14 cellular contexts compared by ENCODE assay signal in the genomic region with DNA sequence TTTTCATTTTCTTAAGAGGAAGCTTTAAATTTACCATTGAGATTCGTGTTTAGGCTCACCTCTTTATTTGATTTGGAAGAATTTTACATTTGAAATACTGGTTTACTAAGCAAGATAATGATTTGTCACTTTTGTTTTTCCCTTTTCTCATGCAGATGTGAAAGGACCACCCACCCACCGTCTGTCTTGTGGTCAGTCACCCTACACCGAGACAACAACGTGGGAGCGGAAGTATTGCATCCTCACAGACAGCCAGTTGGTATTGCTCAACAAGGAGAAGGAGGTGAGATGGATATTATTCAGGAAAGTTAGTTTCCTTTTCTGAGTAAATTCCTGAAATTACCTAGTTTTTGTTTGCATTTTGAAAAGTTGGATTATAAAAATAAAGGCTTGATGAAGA.
A peak's percentile ranks its signal among the peaks of the same experiment; 100 is the strongest.
DNase-seq lines count a peak whose midpoint lies in the region; ATAC-seq and TF ChIP-seq lines count a peak whose summit lies in the region.
"Had no signal": no experiment of that assay in that cellular context is flagged by ENCODE, and none has a peak within 500 bp of the region (broad histone marks: within the 10 kb centered on the region; RNA-seq: fewer than 3 reads in every experiment).

No MANE protein-coding gene starts in this region.

- H3K9ac ChIP-seq in adipocyte (ENCODE audit: low read length) (peak overlapping the region; percentile 37), iPS-15b (ENCODE audit: low read depth, low read length) (no peak overlapping the region), colonic mucosa (ENCODE audit: low read depth in 2 of 2, low read length in 2 of 2) (no peak overlapping the region)

- H3K4me1 ChIP-seq in adipocyte (ENCODE audit: control insufficient read depth, insufficient read depth, low read length) (peaks cover 40% of the 10 kb centered on the region), iPS-15b (ENCODE audit: control insufficient read depth, insufficient read depth, low read length) (peaks cover 45% of the 10 kb centered on the region), colonic mucosa (no peaks in the 10 kb centered on the region)

- DNase-seq in SIG-M5 treated with dmso at 0.1 percent for 504 hours (lab: John Stamatoyannopoulos, UW; ENCODE audit: unreplicated experiment) (peak; percentile 79), SIG-M5 (lab: John Stamatoyannopoulos, UW) (no peak), adipocyte (ENCODE audit: low read depth) (peak; percentile 39), colonic mucosa (no peak), SHP77 (lab: John Stamatoyannopoulos, UW) (no peak)
- DNase-seq: activated CD4-positive, alpha-beta T cell treated with anti-CD3 and anti-CD28 coated beads, Interleukin-2, amount 50 U/mL, for 4 hours; Caco-2; NCI-H1092; NCI-H524 had no signal

- no peak overlapping the region for H3K27ac ChIP-seq in colonic mucosa
- H3K27ac ChIP-seq: 22Rv1, coronary artery had no signal

- no peak for TF ChIP-seq CTCF in colonic mucosa (IDR thresholded peaks at IDR 0.05)

- ATAC-seq in SK-N-SH treated with all-trans-retinoic acid at 6 μM for 48 hours: no peak
- ATAC-seq in HG03520 (IDR thresholded peaks at IDR 0.05; ENCODE audit: unreplicated experiment): no peak

- H3K27me3 ChIP-seq in adipocyte (replicated peaks; ENCODE audit: control insufficient read depth, insufficient read depth, low read length): no peaks in the 10 kb centered on the region
- H3K27me3 ChIP-seq in iPS-15b (ENCODE audit: control insufficient read depth, insufficient read depth, low read length): no peaks in the 10 kb centered on the region
- H3K27me3 ChIP-seq in colonic mucosa: no peaks in the 10 kb centered on the region

- H3K9me3 ChIP-seq in adipocyte (ENCODE audit: control insufficient read depth, low read length): no peaks in the 10 kb centered on the region
- H3K9me3 ChIP-seq in iPS-15b (ENCODE audit: control insufficient read depth, insufficient read depth, low read length): no peaks in the 10 kb centered on the region
- H3K9me3 ChIP-seq in colonic mucosa: no peaks in the 10 kb centered on the region
- H3K9me3 ChIP-seq: Caco-2 had no signal

- intact Hi-C loops in colonic mucosa (cut with DNase I): loop anchor here (5.0 kb wide), 1 partner anchor 251 kb away; no protein-coding TSS in a partner anchor

- no peak overlapping the region for H3K4me3 ChIP-seq in adipocyte (ENCODE audit: low read length)
- H3K4me3 ChIP-seq in iPS-15b (ENCODE audit: low read depth, low read length): peak overlapping the region; percentile 26
- no peak overlapping the region for H3K4me3 ChIP-seq in colonic mucosa
- H3K4me3 ChIP-seq: coronary artery had no signal

- H3K36me3 ChIP-seq in adipocyte (ENCODE audit: control insufficient read depth, insufficient read depth, low read length, severe bottlenecking): peaks cover 24% of the 10 kb centered on the region
- H3K36me3 ChIP-seq in iPS-15b (ENCODE audit: control insufficient read depth, insufficient read depth, low read length): no peaks in the 10 kb centered on the region
- no peaks in the 10 kb centered on the region for H3K36me3 ChIP-seq in colonic mucosa

TF ChIP-seq in SK-N-SH treated with all-trans-retinoic acid at 6 μM for 48 hours, 23 proteins besides CTCF, POLR2A, EP300 and RAD21:
- TF ChIP-seq ESRRG (CRISPR knock-in tag; IDR thresholded peaks at IDR 0.05): no peak
- TF ChIP-seq TCF4 (CRISPR knock-in tag; IDR thresholded peaks at IDR 0.05; ENCODE audit: borderline replicate concordance): no peak
- no peak for TF ChIP-seq ISL1 (CRISPR knock-in tag; IDR thresholded peaks at IDR 0.05)
- TF ChIP-seq, protein P1, sequence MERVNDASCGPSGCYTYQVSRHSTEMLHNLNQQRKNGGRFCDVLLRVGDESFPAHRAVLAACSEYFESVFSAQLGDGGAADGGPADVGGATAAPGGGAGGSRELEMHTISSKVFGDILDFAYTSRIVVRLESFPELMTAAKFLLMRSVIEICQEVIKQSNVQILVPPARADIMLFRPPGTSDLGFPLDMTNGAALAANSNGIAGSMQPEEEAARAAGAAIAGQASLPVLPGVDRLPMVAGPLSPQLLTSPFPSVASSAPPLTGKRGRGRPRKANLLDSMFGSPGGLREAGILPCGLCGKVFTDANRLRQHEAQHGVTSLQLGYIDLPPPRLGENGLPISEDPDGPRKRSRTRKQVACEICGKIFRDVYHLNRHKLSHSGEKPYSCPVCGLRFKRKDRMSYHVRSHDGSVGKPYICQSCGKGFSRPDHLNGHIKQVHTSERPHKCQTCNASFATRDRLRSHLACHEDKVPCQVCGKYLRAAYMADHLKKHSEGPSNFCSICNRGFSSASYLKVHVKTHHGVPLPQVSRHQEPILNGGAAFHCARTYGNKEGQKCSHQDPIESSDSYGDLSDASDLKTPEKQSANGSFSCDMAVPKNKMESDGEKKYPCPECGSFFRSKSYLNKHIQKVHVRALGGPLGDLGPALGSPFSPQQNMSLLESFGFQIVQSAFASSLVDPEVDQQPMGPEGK (CRISPR knock-in tag; IDR thresholded peaks at IDR 0.05; ENCODE audit: borderline replicate concordance): no peak
- TF ChIP-seq ZNF70 (CRISPR knock-in tag; IDR thresholded peaks at IDR 0.05): no peak
- no peak for TF ChIP-seq CSDC2 (CRISPR knock-in tag; IDR thresholded peaks at IDR 0.05)

Comparison
In these comparisons a context has a peak if more than half of its experiments do, and no peak if none do; other contexts are left out.
1. DNase-seq: peak in SIG-M5 treated with dmso at 0.1 percent for 504 hours (single experiment) and adipocyte (single experiment); none in SIG-M5 (single experiment), colonic mucosa (single experiment) and SHP77 (0 of 2).